Comparison of ENCODE assay signal across 21 cellular contexts in genomic region chr11:7436146-7436545, GRCh38. TPM values are rescaled to one million over a fixed set of nuclear protein-coding genes. Genes with fewer than 3 reads are reported as not detected.
DNase-seq lines count a peak whose midpoint lies in the region; ATAC-seq and TF ChIP-seq lines count a peak whose summit lies in the region.
"Had no signal": no experiment of that assay in that cellular context is flagged by ENCODE, and none has a peak within 500 bp of the region (broad histone marks: within the 10 kb centered on the region; RNA-seq: fewer than 3 reads in every experiment).

No MANE protein-coding gene starts in this region.

- peak overlapping the region; percentile 41 for H3K27ac ChIP-seq in CD4-positive, CD25-positive, alpha-beta regulatory T cell (ENCODE audit: insufficient read depth, low read length, poor library complexity, severe bottlenecking)
- no peak overlapping the region for H3K27ac ChIP-seq in CD8-positive, alpha-beta memory T cell (ENCODE audit: low read depth, low read length)
- H3K27ac ChIP-seq: gastroesophageal sphincter, HL-60, thyroid gland had no signal

- no peaks in the 10 kb centered on the region for H3K27me3 ChIP-seq in CD4-positive, CD25-positive, alpha-beta regulatory T cell (ENCODE audit: control insufficient read depth, insufficient read depth, low read length)
- H3K27me3 ChIP-seq in CD8-positive, alpha-beta memory T cell (ENCODE audit: insufficient read depth, low read length, poor library complexity, severe bottlenecking), result no peaks in the 10 kb centered on the region
- H3K27me3 ChIP-seq: thyroid gland had no signal

- peak overlapping the region; percentile 80 to 96 (median 92) for H3K27ac Mint-ChIP-seq in CD4-positive, CD25-positive, alpha-beta regulatory T cell
- H3K27ac Mint-ChIP-seq in CD8-positive, alpha-beta memory T cell, result peak overlapping the region in 7 of 8 donors; percentile 15 to 93 (median 82)
- H3K27ac Mint-ChIP-seq in activated T-helper 17 cell treated with anti-CD3 and anti-CD28 coated beads, Interleukin-2, amount 50 U/mL, for 72 hours, result peak overlapping the region; percentile 94
- peak overlapping the region; percentile 27 to 91 (median 80) for H3K27ac Mint-ChIP-seq in naive B cell
- H3K27ac Mint-ChIP-seq in osteocyte (ENCODE audit: unreplicated experiment), result no peak overlapping the region
- H3K27ac Mint-ChIP-seq: progenitor cell of endocrine pancreas had no signal

- no peaks in the 10 kb centered on the region for H3K36me3 ChIP-seq in CD4-positive, CD25-positive, alpha-beta regulatory T cell (ENCODE audit: control insufficient read depth, insufficient read depth, low read length)
- H3K36me3 ChIP-seq in CD8-positive, alpha-beta memory T cell (ENCODE audit: insufficient read depth, low read length), result no peaks in the 10 kb centered on the region
- H3K36me3 ChIP-seq: gastroesophageal sphincter, thyroid gland had no signal

- peaks cover 11% of the 10 kb centered on the region for H3K4me1 ChIP-seq in CD4-positive, CD25-positive, alpha-beta regulatory T cell (ENCODE audit: control insufficient read depth, insufficient read depth, low read length, poor library complexity, severe bottlenecking)
- H3K4me1 ChIP-seq in CD8-positive, alpha-beta memory T cell (ENCODE audit: insufficient read depth, low read length), result peaks cover 12% of the 10 kb centered on the region
- H3K4me1 ChIP-seq: gastroesophageal sphincter, thyroid gland had no signal

- H3K4me3 Mint-ChIP-seq in CD4-positive, CD25-positive, alpha-beta regulatory T cell, result peak overlapping the region in 3 of 4 donors; percentile 29 to 77 (median 61)
- H3K4me3 Mint-ChIP-seq in CD8-positive, alpha-beta memory T cell, result peak overlapping the region in 5 of 7 donors; percentile 57 to 77 (median 65)
- H3K4me3 Mint-ChIP-seq in activated T-helper 17 cell treated with anti-CD3 and anti-CD28 coated beads, Interleukin-2, amount 50 U/mL, for 72 hours, result peak overlapping the region; percentile 70
- peak overlapping the region in 6 of 8 donors; percentile 36 to 78 (median 67) for H3K4me3 Mint-ChIP-seq in naive B cell
- no peak overlapping the region for H3K4me3 Mint-ChIP-seq in osteocyte (ENCODE audit: unreplicated experiment)

- no peak for TF ChIP-seq CTCF in osteocyte (IDR thresholded peaks at IDR 0.05)

- peaks cover 10 to 36% (median 16%) of the 10 kb centered on the region in 4 donors for H3K4me1 Mint-ChIP-seq in CD4-positive, CD25-positive, alpha-beta regulatory T cell
- H3K4me1 Mint-ChIP-seq in CD8-positive, alpha-beta memory T cell, result peaks cover 17 to 25% (median 22%) of the 10 kb centered on the region in 3 donors
- peaks cover 12% of the 10 kb centered on the region for H3K4me1 Mint-ChIP-seq in activated T-helper 17 cell treated with anti-CD3 and anti-CD28 coated beads, Interleukin-2, amount 50 U/mL, for 72 hours
- H3K4me1 Mint-ChIP-seq in naive B cell (peaks cover 13 to 29% (median 17%) of the 10 kb centered on the region in 3 donors), osteocyte (ENCODE audit: unreplicated experiment) (no peaks in the 10 kb centered on the region)

- no peaks in the 10 kb centered on the region for H3K27me3 Mint-ChIP-seq in CD4-positive, CD25-positive, alpha-beta regulatory T cell
- peaks cover 0 to 1% of the 10 kb centered on the region in 2 donors for H3K27me3 Mint-ChIP-seq in CD8-positive, alpha-beta memory T cell
- H3K27me3 Mint-ChIP-seq in activated T-helper 17 cell treated with anti-CD3 and anti-CD28 coated beads, Interleukin-2, amount 50 U/mL, for 72 hours, result no peaks in the 10 kb centered on the region
- H3K27me3 Mint-ChIP-seq in naive B cell, result no peaks in the 10 kb centered on the region
- H3K27me3 Mint-ChIP-seq in osteocyte (ENCODE audit: unreplicated experiment), result peaks cover 12% of the 10 kb centered on the region
- H3K27me3 Mint-ChIP-seq: progenitor cell of endocrine pancreas had no signal

- POLR2A ChIA-PET in CD8-positive, alpha-beta memory T cell (lab: Charles Lee), result interaction anchor here (0.6 kb wide), 1 partner anchor 193 kb away, joined by 5 read pairs; no protein-coding TSS in a partner anchor

- H3K9me3 Mint-ChIP-seq in CD4-positive, CD25-positive, alpha-beta regulatory T cell, result no peaks in the 10 kb centered on the region
- H3K9me3 Mint-ChIP-seq in CD8-positive, alpha-beta memory T cell, result no peaks in the 10 kb centered on the region
- no peaks in the 10 kb centered on the region for H3K9me3 Mint-ChIP-seq in activated T-helper 17 cell treated with anti-CD3 and anti-CD28 coated beads, Interleukin-2, amount 50 U/mL, for 72 hours
- H3K9me3 Mint-ChIP-seq in naive B cell (no peaks in the 10 kb centered on the region), osteocyte (ENCODE audit: unreplicated experiment) (no peaks in the 10 kb centered on the region)

- no peaks in the 10 kb centered on the region for H3K36me3 Mint-ChIP-seq in CD4-positive, CD25-positive, alpha-beta regulatory T cell
- H3K36me3 Mint-ChIP-seq in CD8-positive, alpha-beta memory T cell, result peaks cover 0 to under 1% (median 0%) of the 10 kb centered on the region in 3 donors
- no peaks in the 10 kb centered on the region for H3K36me3 Mint-ChIP-seq in activated T-helper 17 cell treated with anti-CD3 and anti-CD28 coated beads, Interleukin-2, amount 50 U/mL, for 72 hours (ENCODE audit: low read depth)
- H3K36me3 Mint-ChIP-seq in naive B cell (peaks cover 20 to 25% of the 10 kb centered on the region in 2 donors), osteocyte (ENCODE audit: unreplicated experiment) (no peaks in the 10 kb centered on the region)

- peak overlapping the region; percentile 41 for H3K4me3 ChIP-seq in CD4-positive, CD25-positive, alpha-beta regulatory T cell (ENCODE audit: low read depth, low read length)
- H3K4me3 ChIP-seq in CD8-positive, alpha-beta memory T cell (ENCODE audit: low read length), result no peak overlapping the region
- H3K4me3 ChIP-seq: gastroesophageal sphincter, skin epidermis, thyroid gland had no signal

- H3K9me3 ChIP-seq in CD4-positive, CD25-positive, alpha-beta regulatory T cell (ENCODE audit: control insufficient read depth in 2 of 2, low read length in 2 of 2), result no peaks in the 10 kb centered on the region
- H3K9me3 ChIP-seq in CD8-positive, alpha-beta memory T cell (ENCODE audit: low read length), result no peaks in the 10 kb centered on the region
- H3K9me3 ChIP-seq: thyroid gland had no signal

- DNase-seq in CD4-positive, CD25-positive, alpha-beta regulatory T cell, result no peak
- no peak for DNase-seq in CD8-positive, alpha-beta memory T cell
- DNase-seq in naive B cell (no peak), inferior parietal cortex (ENCODE audit: extremely low spot score) (no peak), osteocyte (ENCODE audit: extremely low spot score, unreplicated experiment) (no peak), NOMO-1 treated with dmso at 0.1 percent for 144 hours (lab: John Stamatoyannopoulos, UW; ENCODE audit: unreplicated experiment) (no peak)
- DNase-seq: activated CD4-positive, alpha-beta T cell treated with anti-CD3 and anti-CD28 coated beads, Interleukin-2, amount 50 U/mL, for 1 hour; cortex of kidney; DMS 273 treated with DMSO at 0.1 percent for 48 hours; erythroblast; NCI-H2081; NCI-H510A; stimulated activated CD4-positive, alpha-beta T cell treated with anti-CD3 and anti-CD28 coated beads, Interleukin-4, amount 100 ng/mL, for 4 hours; stimulated activated CD8-positive, alpha-beta memory T cell treated with anti-CD3 and anti-CD28 coated beads, Interleukin-4, amount 100 ng/mL, for 48 hours; T1000; thyroid gland had no signal

- CTCF ChIA-PET in CD8-positive, alpha-beta memory T cell (lab: Charles Lee), result no interaction called here

- ATAC-seq in CD4-positive, CD25-positive, alpha-beta regulatory T cell (ENCODE audit: low read depth in 2 of 2), result no peak
- ATAC-seq in activated T-helper 17 cell treated with anti-CD3 and anti-CD28 coated beads, Interleukin-2, amount 50 U/mL, for 72 hours (replicated peaks), result no peak
- ATAC-seq in naive B cell (ENCODE audit: low read depth in 2 of 2), result no peak
- ATAC-seq: gastroesophageal sphincter had no signal

RNA-seq across cellular contexts. Expression of gene OLFML1, which starts 49.2 kb away (rescaled TPM):
- total RNA-seq in CD4-positive, CD25-positive, alpha-beta regulatory T cell, result not detected
- polyA plus RNA-seq in CD4-positive, CD25-positive, alpha-beta regulatory T cell, result under 1 TPM in 3 of 4 donors, not detected in 1; 0.10 to 0.13 (median 0.11) TPM
- not detected for total RNA-seq in CD8-positive, alpha-beta memory T cell
- polyA plus RNA-seq in CD8-positive, alpha-beta memory T cell, result not detected
- not detected for total RNA-seq in activated T-helper 17 cell treated with anti-CD3 and anti-CD28 coated beads, Interleukin-2, amount 50 U/mL, for 72 hours
- polyA plus RNA-seq in naive B cell (ENCODE audit: low read depth in 6 of 6), result 1 to 10 TPM in 4 of 6 donors, under 1 TPM in 2; 0.81 to 4.6 (median 1.6) TPM
- total RNA-seq in osteocyte, result 59.7 and 66.6 TPM in 2 replicates
- total RNA-seq: progenitor cell of endocrine pancreas had no signal

Comparison
In these comparisons a context has a peak if more than half of its experiments do, and no peak if none do; other contexts are left out.
1. RNA of gene OLFML1, which starts 49.2 kb away (total RNA-seq): 59.7 to 66.6 TPM in osteocyte; not detected in CD4-positive, CD25-positive, alpha-beta regulatory T cell (single experiment), not detected in CD8-positive, alpha-beta memory T cell and not detected in activated T-helper 17 cell treated with anti-CD3 and anti-CD28 coated beads, Interleukin-2, amount 50 U/mL, for 72 hours; every median in the first group is over 10 times any median in the second.